In genomic region chr4:181830404-181831035, GRCh38 we compare ENCODE assay signal across 22 cellular contexts.
DNase-seq lines count a peak whose midpoint lies in the region; ATAC-seq and TF ChIP-seq lines count a peak whose summit lies in the region.
"Had no signal": no experiment of that assay in that cellular context is flagged by ENCODE, and none has a peak within 500 bp of the region (broad histone marks: within the 10 kb centered on the region; RNA-seq: fewer than 3 reads in every experiment).

No MANE protein-coding gene starts in this region.

- no peaks in the 10 kb centered on the region for H3K36me3 Mint-ChIP-seq in endodermal cell (ENCODE audit: low read depth)
- H3K36me3 Mint-ChIP-seq: CD8-positive, alpha-beta memory T cell; mesothelial cell of epicardium had no signal

- TF ChIP-seq CTCF in endodermal cell (conservative IDR thresholded peaks at IDR 0.05) = no peak

- no peak overlapping the region for H3K9ac ChIP-seq in endodermal cell (ENCODE audit: extremely low read depth, low read length, poor library complexity, severe bottlenecking)

- peak; percentile 67 for ATAC-seq in GM18907 (IDR thresholded peaks at IDR 0.05; ENCODE audit: unreplicated experiment)
- ATAC-seq in GM21786 (IDR thresholded peaks at IDR 0.05; ENCODE audit: unreplicated experiment) = peak; percentile 68
- peak; percentile 77 for ATAC-seq in HG03354 (IDR thresholded peaks at IDR 0.05; ENCODE audit: poor library complexity, severe bottlenecking, unreplicated experiment)
- no peak for ATAC-seq in HG03039 (IDR thresholded peaks at IDR 0.05; ENCODE audit: unreplicated experiment)
- no peak for ATAC-seq in GM21528 (IDR thresholded peaks at IDR 0.05; ENCODE audit: low FRiP score, unreplicated experiment)
- ATAC-seq: T-helper 17 cell had no signal

- H3K36me3 ChIP-seq in endodermal cell (ENCODE audit: control insufficient read depth, insufficient read depth, low read length) = no peaks in the 10 kb centered on the region
- H3K36me3 ChIP-seq: cardiac muscle cell, Peyer's patch had no signal

- no peak overlapping the region for H3K27ac Mint-ChIP-seq in endodermal cell
- H3K27ac Mint-ChIP-seq: CD8-positive, alpha-beta memory T cell; mesothelial cell of epicardium; nephron; T-helper 17 cell had no signal

- 85 to 100% methylated on average over 3 to 6 of the region's 6 CpGs for WGBS in endodermal cell (ENCODE audit: insufficient coverage in 1 of 2, insufficient read length in 1 of 2), 2 experiments

- no peaks in the 10 kb centered on the region for H3K9me3 ChIP-seq in endodermal cell (ENCODE audit: control insufficient read depth, low read length)
- H3K9me3 ChIP-seq: Peyer's patch had no signal

- H3K4me1 ChIP-seq in endodermal cell (ENCODE audit: control insufficient read depth, insufficient read depth, low read length) = peaks cover 15% of the 10 kb centered on the region
- H3K4me1 ChIP-seq: Peyer's patch had no signal

- DNase-seq in medulla oblongata (ENCODE audit: extremely low spot score) (peak; percentile 21), cerebellum (ENCODE audit: low spot score) (no peak), endodermal cell (no peak)
- DNase-seq: activated CD4-positive, alpha-beta T cell treated with anti-CD3 and anti-CD28 coated beads, Interleukin-2, amount 50 U/mL, for 48 hours; amygdala; CD8-positive, alpha-beta memory T cell; DND-41; foreskin melanocyte; H9; NCI-H187 treated with DMSO at 0.1 percent for 48 hours; NCI-H2227 treated with DMSO at 0.1 percent for 48 hours; Peyer's patch; T-helper 17 cell had no signal

- no peaks in the 10 kb centered on the region for H3K27me3 Mint-ChIP-seq in endodermal cell (ENCODE audit: insufficient read depth)
- H3K27me3 Mint-ChIP-seq: CD8-positive, alpha-beta memory T cell; T-helper 17 cell had no signal

- H3K27me3 ChIP-seq in endodermal cell (ENCODE audit: control insufficient read depth, insufficient read depth, low read length, poor library complexity, severe bottlenecking) = no peaks in the 10 kb centered on the region
- H3K27me3 ChIP-seq: cardiac muscle cell, Peyer's patch had no signal

- H3K4me3 ChIP-seq in endodermal cell (ENCODE audit: low read length) = no peak overlapping the region
- H3K4me3 ChIP-seq: cardiac muscle cell, Peyer's patch had no signal

- H3K4me1 Mint-ChIP-seq in endodermal cell = peaks cover 26% of the 10 kb centered on the region
- H3K4me1 Mint-ChIP-seq: CD8-positive, alpha-beta memory T cell; nephron; T-helper 17 cell had no signal

- no peak overlapping the region for H3K4me3 Mint-ChIP-seq in endodermal cell
- H3K4me3 Mint-ChIP-seq: CD8-positive, alpha-beta memory T cell; H9; mesothelial cell of epicardium; nephron; T-helper 17 cell had no signal

- no peaks in the 10 kb centered on the region for H3K9me3 Mint-ChIP-seq in endodermal cell
- H3K9me3 Mint-ChIP-seq: H9, mesothelial cell of epicardium, nephron had no signal

- no peak overlapping the region for H3K27ac ChIP-seq in endodermal cell (ENCODE audit: low read depth, low read length)
- H3K27ac ChIP-seq: cardiac muscle cell, Peyer's patch, VCaP had no signal

Comparison
In these comparisons a context has a peak if more than half of its experiments do, and no peak if none do; other contexts are left out.
1. ATAC-seq: peak in GM18907 (single experiment), GM21786 (single experiment) and HG03354 (single experiment); none in HG03039 (single experiment) and GM21528 (single experiment).